8 cellular contexts compared by ENCODE assay signal in the genomic region with DNA sequence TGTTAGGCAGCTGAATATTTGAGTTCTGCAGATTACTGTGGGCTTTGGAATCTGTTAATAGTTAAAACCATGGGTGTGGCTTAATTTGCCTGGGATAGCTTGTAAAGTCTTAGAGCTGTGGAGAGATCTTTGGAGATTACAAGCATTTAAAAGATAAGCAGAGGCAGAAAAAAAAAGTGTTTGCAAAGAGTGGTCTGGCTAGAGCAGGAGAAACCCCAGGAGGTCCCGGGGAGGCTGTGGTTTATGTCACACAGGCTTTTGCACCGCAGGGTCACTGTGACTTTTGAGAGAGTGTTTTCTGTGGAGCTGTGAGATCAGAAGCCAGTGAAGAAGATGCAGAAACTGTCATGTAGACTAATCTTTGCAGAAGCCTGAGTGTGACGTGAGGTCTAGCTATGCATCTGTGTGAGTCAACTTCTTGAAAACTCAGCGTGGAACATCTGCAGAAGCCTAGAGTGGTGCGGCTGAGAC. TPM values are rescaled to one million over a fixed set of nuclear protein-coding genes. Genes with fewer than 3 reads are reported as not detected.
DNase-seq lines count a peak whose midpoint lies in the region; ATAC-seq and TF ChIP-seq lines count a peak whose summit lies in the region.

No MANE protein-coding gene starts in this region.

- H3K36me3 Mint-ChIP-seq in natural killer cell treated with Interleukin-12 subunit alpha and Interleukin-12 subunit beta and Interleukin-15 and Interleukin-18, amount 100 ng/mL, for 72 hours = peaks cover 15% of the 10 kb centered on the region
- H3K36me3 Mint-ChIP-seq in GM23338 (ENCODE audit: low read depth) = no peaks in the 10 kb centered on the region

- H3F3A ChIP-seq in GM23338 (replicated peaks; ENCODE audit: low read depth) = no peaks in the 10 kb centered on the region

- DNase-seq in activated T-cell treated with anti-CD3 and anti-CD28 coated beads, Interleukin-2, amount 50 U/mL, for 48 hours = peak; percentile 49 to 61
- peak; percentile 89 for DNase-seq in natural killer cell treated with Interleukin-12 subunit alpha and Interleukin-12 subunit beta and Interleukin-15 and Interleukin-18, amount 100 ng/mL, for 72 hours (ENCODE audit: low spot score)
- DNase-seq in SKM-1 treated with dmso at 0.1 percent for 144 hours (lab: John Stamatoyannopoulos, UW; ENCODE audit: unreplicated experiment) = no peak
- DNase-seq in posterior vena cava (ENCODE audit: low spot score) = no peak
- no peak for DNase-seq in GM23338 (ENCODE audit: low spot score)

- H3K9me3 Mint-ChIP-seq in natural killer cell treated with Interleukin-12 subunit alpha and Interleukin-12 subunit beta and Interleukin-15 and Interleukin-18, amount 100 ng/mL, for 72 hours = no peaks in the 10 kb centered on the region
- H3K9me3 Mint-ChIP-seq in GM23338 = no peaks in the 10 kb centered on the region

- TF ChIP-seq CTCF in gastroesophageal sphincter (IDR thresholded peaks at IDR 0.05) = no peak
- TF ChIP-seq CTCF in GM23338 (conservative IDR thresholded peaks at IDR 0.05; ENCODE audit: low read depth in 2 of 2) = no peak

- 59 to 70% methylated on average over 5 of the region's 5 CpGs for WGBS in gastroesophageal sphincter (ENCODE audit: low coverage in 1 of 2), 2 donors

- H3K27me3 ChIP-seq in BLaER1 (no peaks in the 10 kb centered on the region), gastroesophageal sphincter (no peaks in the 10 kb centered on the region), GM23338 (ENCODE audit: insufficient read depth) (no peaks in the 10 kb centered on the region)

- TF ChIP-seq POLR2A in gastroesophageal sphincter (IDR thresholded peaks at IDR 0.05) = no peak

- H3K79me2 ChIP-seq in GM23338 (replicated peaks; ENCODE audit: insufficient read depth) = peaks cover 4% of the 10 kb centered on the region; the same call in 1 of the 2 replicates

- peak overlapping the region; percentile 75 for H3K4me3 Mint-ChIP-seq in natural killer cell treated with Interleukin-12 subunit alpha and Interleukin-12 subunit beta and Interleukin-15 and Interleukin-18, amount 100 ng/mL, for 72 hours
- no peak overlapping the region for H3K4me3 Mint-ChIP-seq in GM23338

- H3K4me2 ChIP-seq in BLaER1 = peak overlapping the region; percentile 67
- no peak overlapping the region for H3K4me2 ChIP-seq in GM23338

- no peak overlapping the region for H3K9ac ChIP-seq in BLaER1

- peaks cover 89 to 97% of the 10 kb centered on the region in 2 donors for H3K4me1 Mint-ChIP-seq in natural killer cell treated with Interleukin-12 subunit alpha and Interleukin-12 subunit beta and Interleukin-15 and Interleukin-18, amount 100 ng/mL, for 72 hours (ENCODE audit: low read depth in 2 of 2)
- H3K4me1 Mint-ChIP-seq in GM23338 = peaks cover 44% of the 10 kb centered on the region

- intact Hi-C loops in posterior vena cava (cut with DNase I) = loop anchor here in 1 of 2 donors (10.0 kb wide), 1 partner anchor 45 kb away; a partner anchor contains a TSS

- peaks cover 81% of the 10 kb centered on the region for H3K4me1 ChIP-seq in BLaER1
- peaks cover 13 to 77% (median 19%) of the 10 kb centered on the region in 3 donors for H3K4me1 ChIP-seq in gastroesophageal sphincter
- H3K4me1 ChIP-seq in GM23338 (ENCODE audit: insufficient read depth) = peaks cover 7% of the 10 kb centered on the region

- no peak overlapping the region for H3K4me3 ChIP-seq in BLaER1
- H3K4me3 ChIP-seq in gastroesophageal sphincter = no peak overlapping the region
- no peak overlapping the region for H3K4me3 ChIP-seq in GM23338

- H3K36me3 ChIP-seq in BLaER1 (no peaks in the 10 kb centered on the region), gastroesophageal sphincter (no peaks in the 10 kb centered on the region), GM23338 (ENCODE audit: insufficient read depth) (no peaks in the 10 kb centered on the region)

- H3K27ac Mint-ChIP-seq in natural killer cell treated with Interleukin-12 subunit alpha and Interleukin-12 subunit beta and Interleukin-15 and Interleukin-18, amount 100 ng/mL, for 72 hours = peak overlapping the region; percentile 89 to 99
- no peak overlapping the region for H3K27ac Mint-ChIP-seq in GM23338

- no peaks in the 10 kb centered on the region for H3K27me3 Mint-ChIP-seq in natural killer cell treated with Interleukin-12 subunit alpha and Interleukin-12 subunit beta and Interleukin-15 and Interleukin-18, amount 100 ng/mL, for 72 hours
- peaks cover 2% of the 10 kb centered on the region for H3K27me3 Mint-ChIP-seq in GM23338 (ENCODE audit: insufficient read depth, low read depth, poor library complexity)

- H4K20me1 ChIP-seq in BLaER1 (no peaks in the 10 kb centered on the region), GM23338 (replicated peaks; ENCODE audit: insufficient read depth) (no peaks in the 10 kb centered on the region)

- H2AFZ ChIP-seq in GM23338 = no peak overlapping the region

- peak; percentile 30 for ATAC-seq in HG02798 (IDR thresholded peaks at IDR 0.05; ENCODE audit: poor library complexity, unreplicated experiment)
- ATAC-seq in natural killer cell treated with Interleukin-12 subunit alpha and Interleukin-12 subunit beta and Interleukin-15 and Interleukin-18, amount 100 ng/mL, for 72 hours = peak; percentile 82 to 84
- no peak for ATAC-seq in gastroesophageal sphincter
- no peak for ATAC-seq in GM23338

- H3K9me2 ChIP-seq in GM23338 (ENCODE audit: insufficient read depth) = peaks cover 17% of the 10 kb centered on the region; the same call in 1 of the 2 replicates

- H3K9me3 ChIP-seq in BLaER1 (no peaks in the 10 kb centered on the region), gastroesophageal sphincter (no peaks in the 10 kb centered on the region)

- no peak for TF ChIP-seq EP300 in gastroesophageal sphincter (IDR thresholded peaks at IDR 0.05)

- H3K27ac ChIP-seq in BLaER1 (no peak overlapping the region), gastroesophageal sphincter (no peak overlapping the region), GM23338 (ENCODE audit: low read depth) (no peak overlapping the region)

TF ChIP-seq in GM23338, 12 proteins besides CTCF, POLR2A, EP300 and RAD21:
- TF ChIP-seq EZH2 (IDR thresholded peaks at IDR 0.05; ENCODE audit: low read depth, unreplicated experiment) (no peak), CREB1 (CRISPR knock-in tag; IDR thresholded peaks at IDR 0.05; ENCODE audit: low read depth) (no peak)
- TF ChIP-seq, protein P1, sequence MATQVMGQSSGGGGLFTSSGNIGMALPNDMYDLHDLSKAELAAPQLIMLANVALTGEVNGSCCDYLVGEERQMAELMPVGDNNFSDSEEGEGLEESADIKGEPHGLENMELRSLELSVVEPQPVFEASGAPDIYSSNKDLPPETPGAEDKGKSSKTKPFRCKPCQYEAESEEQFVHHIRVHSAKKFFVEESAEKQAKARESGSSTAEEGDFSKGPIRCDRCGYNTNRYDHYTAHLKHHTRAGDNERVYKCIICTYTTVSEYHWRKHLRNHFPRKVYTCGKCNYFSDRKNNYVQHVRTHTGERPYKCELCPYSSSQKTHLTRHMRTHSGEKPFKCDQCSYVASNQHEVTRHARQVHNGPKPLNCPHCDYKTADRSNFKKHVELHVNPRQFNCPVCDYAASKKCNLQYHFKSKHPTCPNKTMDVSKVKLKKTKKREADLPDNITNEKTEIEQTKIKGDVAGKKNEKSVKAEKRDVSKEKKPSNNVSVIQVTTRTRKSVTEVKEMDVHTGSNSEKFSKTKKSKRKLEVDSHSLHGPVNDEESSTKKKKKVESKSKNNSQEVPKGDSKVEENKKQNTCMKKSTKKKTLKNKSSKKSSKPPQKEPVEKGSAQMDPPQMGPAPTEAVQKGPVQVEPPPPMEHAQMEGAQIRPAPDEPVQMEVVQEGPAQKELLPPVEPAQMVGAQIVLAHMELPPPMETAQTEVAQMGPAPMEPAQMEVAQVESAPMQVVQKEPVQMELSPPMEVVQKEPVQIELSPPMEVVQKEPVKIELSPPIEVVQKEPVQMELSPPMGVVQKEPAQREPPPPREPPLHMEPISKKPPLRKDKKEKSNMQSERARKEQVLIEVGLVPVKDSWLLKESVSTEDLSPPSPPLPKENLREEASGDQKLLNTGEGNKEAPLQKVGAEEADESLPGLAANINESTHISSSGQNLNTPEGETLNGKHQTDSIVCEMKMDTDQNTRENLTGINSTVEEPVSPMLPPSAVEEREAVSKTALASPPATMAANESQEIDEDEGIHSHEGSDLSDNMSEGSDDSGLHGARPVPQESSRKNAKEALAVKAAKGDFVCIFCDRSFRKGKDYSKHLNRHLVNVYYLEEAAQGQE (IDR thresholded peaks at IDR 0.05; ENCODE audit: unreplicated experiment) = no peak
TF ChIP-seq in GM23338: peak in this region for 0.

RNA-seq across cellular contexts. Expression of a gene that starts 49.0 kb away (rescaled TPM):
- total RNA-seq in natural killer cell treated with Interleukin-12 subunit alpha and Interleukin-12 subunit beta and Interleukin-15 and Interleukin-18, amount 100 ng/mL, for 72 hours = 10 to 100 TPM; 77.9 to 79.6 TPM
- total RNA-seq in posterior vena cava (10 to 100 TPM; 59.5 to 76.9 TPM), gastroesophageal sphincter (10 to 100 TPM; 42.5 to 87.6 (median 67.8) TPM)
- total RNA-seq in GM23338 (2014; rRNA removed; shearing (Covaris generic)) = 3.7 and 5.5 TPM in 2 replicates
- polyA plus RNA-seq in GM23338 (2016; fragmentation: Nextera tagmentation; extraction: Ambion mirVana) = 1.6 TPM in 2 replicates

Comparison
In these comparisons a context has a peak if more than half of its experiments do, and no peak if none do; other contexts are left out.
1. ATAC-seq: peak in HG02798 (single experiment) and natural killer cell treated with Interleukin-12 subunit alpha and Interleukin-12 subunit beta and Interleukin-15 and Interleukin-18, amount 100 ng/mL, for 72 hours (2 of 2); none in gastroesophageal sphincter (single experiment) and GM23338 (single experiment).
2. DNase-seq: peak in activated T-cell treated with anti-CD3 and anti-CD28 coated beads, Interleukin-2, amount 50 U/mL, for 48 hours (2 of 2) and natural killer cell treated with Interleukin-12 subunit alpha and Interleukin-12 subunit beta and Interleukin-15 and Interleukin-18, amount 100 ng/mL, for 72 hours (single experiment); none in SKM-1 treated with dmso at 0.1 percent for 144 hours (single experiment), posterior vena cava (single experiment) and GM23338 (single experiment).